ENCODE assay signal across 2 cellular contexts in genomic region chr9:120768247-120768646, GRCh38.
TF ChIP-seq lines count a peak whose summit lies in the region.

No MANE protein-coding gene starts in this region.

TF ChIP-seq in K562, 482 proteins besides CTCF, POLR2A, EP300 and RAD21:
- TF ChIP-seq SNAPC5 (CRISPR knock-in tag; IDR thresholded peaks at IDR 0.05) (no peak), ELK1 (CRISPR knock-in tag; IDR thresholded peaks at IDR 0.05) (no peak), TCFL5 (CRISPR knock-in tag; conservative IDR thresholded peaks at IDR 0.05) (no peak), NCOA6 (IDR thresholded peaks at IDR 0.05) (no peak), PRMT5 (CRISPR knock-in tag; IDR thresholded peaks at IDR 0.05) (no peak), NELFE (IDR thresholded peaks at IDR 0.05; ENCODE audit: insufficient read depth, insufficient read length) (no peak)

TF ChIP-seq in GM12891, 5 proteins besides CTCF, POLR2A, EP300 and RAD21:
- no peak for TF ChIP-seq POLR2AphosphoS5 (IDR thresholded peaks at IDR 0.05; ENCODE audit: low read depth, low read length)
- no peak for TF ChIP-seq TAF1 (IDR thresholded peaks at IDR 0.05; ENCODE audit: low read depth, low read length)
- no peak for TF ChIP-seq SPI1 (IDR thresholded peaks at IDR 0.05; ENCODE audit: low read depth, low read length)
- no peak for TF ChIP-seq PAX5 (IDR thresholded peaks at IDR 0.05; ENCODE audit: insufficient read depth, low read length, severe bottlenecking)
- no peak for TF ChIP-seq POU2F2 (IDR thresholded peaks at IDR 0.05; ENCODE audit: low read depth, low read length)
TF ChIP-seq in GM12891: peak in this region for 0.
